ENCODE assay signal across 23 cellular contexts in genomic region chr1:17280894-17281293, GRCh38. TPM values are rescaled to one million over a fixed set of nuclear protein-coding genes. Genes with fewer than 3 reads are reported as not detected.
DNase-seq lines count a peak whose midpoint lies in the region; ATAC-seq and TF ChIP-seq lines count a peak whose summit lies in the region.
"Had no signal": no experiment of that assay in that cellular context is flagged by ENCODE, and none has a peak within 500 bp of the region (broad histone marks: within the 10 kb centered on the region; RNA-seq: fewer than 3 reads in every experiment).

No MANE protein-coding gene starts in this region.

- TF ChIP-seq CTCF in NB4 (IDR thresholded peaks at IDR 0.05; ENCODE audit: low read depth, low read length) = no peak
- no peak for TF ChIP-seq CTCF in neutrophil (IDR thresholded peaks at IDR 0.05)
- no peak for TF ChIP-seq CTCF in upper lobe of right lung (IDR thresholded peaks at IDR 0.05)
- TF ChIP-seq CTCF in gastrocnemius medialis (IDR thresholded peaks at IDR 0.05 in 4 of 5, conservative IDR thresholded peaks at IDR 0.05 in 1 of 5) = no peak
- TF ChIP-seq CTCF in tibial artery (IDR thresholded peaks at IDR 0.05) = no peak
- no peak for TF ChIP-seq CTCF in CD4-positive, alpha-beta T cell (IDR thresholded peaks at IDR 0.05)

- in situ Hi-C loops in gastrocnemius medialis (cut with MboI; ENCODE audit: low sequenced_read_pairs in 4 of 4) = no loop called here

- intact Hi-C loops in upper lobe of right lung (cut with DNase I) (no loop called here), gastrocnemius medialis (cut with DNase I; ENCODE audit: low total_unique reads) (no loop called here), tibial artery (cut with DNase I; ENCODE audit: low total_unique reads) (no loop called here)
- intact Hi-C loops in CD4-positive, alpha-beta T cell (cut with DNase I, micrococcal nuclease) = no loop called here

- H3K36me3 ChIP-seq in BLaER1 treated with 17β-estradiol and CSF1 and Interleukin-3, amounts not matched to agents 10 nM and 100 nM = no peaks in the 10 kb centered on the region
- H3K36me3 ChIP-seq in neutrophil (no peaks in the 10 kb centered on the region), upper lobe of right lung (no peaks in the 10 kb centered on the region), gastrocnemius medialis (no peaks in the 10 kb centered on the region), tibial artery (no peaks in the 10 kb centered on the region)
- H3K36me3 ChIP-seq: BE2C had no signal

- TF ChIP-seq POLR2A in NB4 (IDR thresholded peaks at IDR 0.05; ENCODE audit: extremely low read depth, insufficient read length) = no peak
- no peak for TF ChIP-seq POLR2A in gastrocnemius medialis (IDR thresholded peaks at IDR 0.05)

- no peaks in the 10 kb centered on the region for H3K27me3 ChIP-seq in BLaER1 treated with 17β-estradiol and CSF1 and Interleukin-3, amounts not matched to agents 10 nM and 100 nM
- H3K27me3 ChIP-seq in neutrophil (no peaks in the 10 kb centered on the region), upper lobe of right lung (peaks cover 11% of the 10 kb centered on the region), gastrocnemius medialis (peaks cover 2 to 15% (median 11%) of the 10 kb centered on the region in 3 donors), tibial artery (peaks cover 0 to 71% of the 10 kb centered on the region in 2 donors)
- H3K27me3 ChIP-seq in CD4-positive, alpha-beta T cell (ENCODE audit: control insufficient read depth, insufficient read depth, low read length) = no peaks in the 10 kb centered on the region
- H3K27me3 ChIP-seq: BE2C had no signal

- peak; percentile 41 for DNase-seq in NB4 (ENCODE audit: low read depth)
- DNase-seq in upper lobe of right lung = peak; percentile 18
- DNase-seq in gastrocnemius medialis = no peak
- DNase-seq in tibial artery = no peak
- no peak for DNase-seq in CD4-positive, alpha-beta T cell
- DNase-seq: 8988T; ACHN; AML-193; BE2C; C1 segment of cervical spinal cord; CD4-positive, CD25-positive, alpha-beta regulatory T cell; CD8-positive, alpha-beta memory T cell; DMS53; DMS79 treated with DMSO at 0.1 percent for 48 hours; GF-D8; H9 had no signal

- POLR2A ChIA-PET in CD4-positive, alpha-beta T cell (lab: Charles Lee) = no interaction called here

- H3K4me3 ChIP-seq in BLaER1 treated with 17β-estradiol and CSF1 and Interleukin-3, amounts not matched to agents 10 nM and 100 nM = no peak overlapping the region
- H3K4me3 ChIP-seq in NB4 (ENCODE audit: low read depth, low read length) = no peak overlapping the region
- H3K4me3 ChIP-seq in neutrophil (ENCODE audit: low read depth in 1 of 2, low read length in 1 of 2) = peak overlapping the region in 1 of 2 experiments; percentile 62
- H3K4me3 ChIP-seq in upper lobe of right lung = no peak overlapping the region
- no peak overlapping the region for H3K4me3 ChIP-seq in gastrocnemius medialis
- no peak overlapping the region for H3K4me3 ChIP-seq in tibial artery
- H3K4me3 ChIP-seq: A549, GM23338 had no signal

- peak overlapping the region in 7 of 11 experiments; percentile 54 to 81 (median 65); a peak in 10 of 22 replicates for H3K27ac ChIP-seq in BLaER1 treated with 17β-estradiol and CSF1 and Interleukin-3, amounts not matched to agents 10 nM and 100 nM
- H3K27ac ChIP-seq in neutrophil (peak overlapping the region; percentile 91), upper lobe of right lung (no peak overlapping the region), gastrocnemius medialis (no peak overlapping the region), tibial artery (no peak overlapping the region)
- no peak overlapping the region for H3K27ac ChIP-seq in CD4-positive, alpha-beta T cell (ENCODE audit: low read depth, low read length)

- peak overlapping the region in 9 of 11 experiments; percentile 59 to 82 (median 76); a peak in 14 of 22 replicates for H3K4me2 ChIP-seq in BLaER1 treated with 17β-estradiol and CSF1 and Interleukin-3, amounts not matched to agents 10 nM and 100 nM
- H3K4me2 ChIP-seq: A549, GM23338 had no signal

- peak overlapping the region in 1 of 11 experiments; percentile 59; a peak in 1 of 22 replicates for H3K9ac ChIP-seq in BLaER1 treated with 17β-estradiol and CSF1 and Interleukin-3, amounts not matched to agents 10 nM and 100 nM

- ATAC-seq in upper lobe of right lung (no peak), gastrocnemius medialis (no peak)
- no peak for ATAC-seq in CD4-positive, alpha-beta T cell (ENCODE audit: poor library complexity)
- ATAC-seq: A549, GM23338, HCT116 had no signal

- no peaks in the 10 kb centered on the region for H3K4me1 Mint-ChIP-seq in CD4-positive, alpha-beta T cell (ENCODE audit: low read depth)
- H3K4me1 Mint-ChIP-seq: GM23338 had no signal

- no peaks in the 10 kb centered on the region for H4K20me1 ChIP-seq in BLaER1 treated with 17β-estradiol and CSF1 and Interleukin-3, amounts not matched to agents 10 nM and 100 nM

- no peaks in the 10 kb centered on the region for H3K36me3 Mint-ChIP-seq in CD4-positive, alpha-beta T cell (ENCODE audit: low read depth)
- H3K36me3 Mint-ChIP-seq: CD4-positive, CD25-positive, alpha-beta regulatory T cell; CD8-positive, alpha-beta memory T cell had no signal

- H3K27ac Mint-ChIP-seq in CD4-positive, alpha-beta T cell = no peak overlapping the region
- H3K27ac Mint-ChIP-seq: CD4-positive, CD25-positive, alpha-beta regulatory T cell; CD8-positive, alpha-beta memory T cell; GM23338; H9 had no signal

- H3K9me3 Mint-ChIP-seq in CD4-positive, alpha-beta T cell = no peaks in the 10 kb centered on the region
- H3K9me3 Mint-ChIP-seq: CD8-positive, alpha-beta memory T cell; GM23338; H9 had no signal

- H3K9me3 ChIP-seq in BLaER1 treated with 17β-estradiol and CSF1 and Interleukin-3, amounts not matched to agents 10 nM and 100 nM (replicated peaks in 1 of 11) = no peaks in the 10 kb centered on the region
- H3K9me3 ChIP-seq in neutrophil (no peaks in the 10 kb centered on the region), upper lobe of right lung (no peaks in the 10 kb centered on the region), gastrocnemius medialis (no peaks in the 10 kb centered on the region), tibial artery (no peaks in the 10 kb centered on the region)
- no peaks in the 10 kb centered on the region for H3K9me3 ChIP-seq in CD4-positive, alpha-beta T cell (ENCODE audit: control insufficient read depth, low read length)
- H3K9me3 ChIP-seq: A549, BE2C had no signal

- H3K27me3 Mint-ChIP-seq in CD4-positive, alpha-beta T cell = peaks cover 26% of the 10 kb centered on the region

- CTCF ChIA-PET in CD4-positive, alpha-beta T cell (lab: Charles Lee) = no interaction called here

- H3K4me3 Mint-ChIP-seq in CD4-positive, alpha-beta T cell = no peak overlapping the region
- H3K4me3 Mint-ChIP-seq: CD4-positive, CD25-positive, alpha-beta regulatory T cell; CD8-positive, alpha-beta memory T cell; GM23338; H9 had no signal

- peaks cover 14 to 40% (median 27%) of the 10 kb centered on the region in 10 experiments for H3K4me1 ChIP-seq in BLaER1 treated with 17β-estradiol and CSF1 and Interleukin-3, amounts not matched to agents 10 nM and 100 nM
- H3K4me1 ChIP-seq in neutrophil (ENCODE audit: control insufficient read depth in 1 of 2, insufficient read depth in 1 of 2, low read depth in 1 of 2, low read length in 1 of 2) (peaks cover 96 to 97% of the 10 kb centered on the region in 2 experiments), upper lobe of right lung (peaks cover 3% of the 10 kb centered on the region), gastrocnemius medialis (no peaks in the 10 kb centered on the region), tibial artery (no peaks in the 10 kb centered on the region)
- H3K4me1 ChIP-seq: BE2C had no signal

RNA-seq across cellular contexts. Expression of gene PADI4, which starts 27.1 kb away (rescaled TPM):
- total RNA-seq in upper lobe of right lung (2.3 TPM), gastrocnemius medialis (not detected)
- under 1 TPM; 0.41 to 0.75 TPM for total RNA-seq in CD4-positive, alpha-beta T cell
- total RNA-seq: Daoy, G401 had no signal

RNA-seq across cellular contexts. Expression of gene PADI3, which starts 32.0 kb away (rescaled TPM):
- total RNA-seq in upper lobe of right lung (not detected), gastrocnemius medialis (not detected)
- not detected for total RNA-seq in CD4-positive, alpha-beta T cell
- total RNA-seq: CD4-positive, CD25-positive, alpha-beta regulatory T cell; CD8-positive, alpha-beta memory T cell had no signal

Comparison
In these comparisons a context has a peak if more than half of its experiments do, and no peak if none do; other contexts are left out.
1. H3K27ac ChIP-seq: peak in BLaER1 treated with 17β-estradiol and CSF1 and Interleukin-3, amounts not matched to agents 10 nM and 100 nM (7 of 11) and neutrophil (single experiment); none in upper lobe of right lung (single experiment), gastrocnemius medialis (0 of 4), tibial artery (0 of 2) and CD4-positive, alpha-beta T cell (single experiment).
2. DNase-seq: peak in NB4 (single experiment) and upper lobe of right lung (single experiment); none in gastrocnemius medialis (0 of 2), tibial artery (0 of 2) and CD4-positive, alpha-beta T cell (0 of 10).